8 cellular contexts compared by ENCODE assay signal in the genomic region with DNA sequence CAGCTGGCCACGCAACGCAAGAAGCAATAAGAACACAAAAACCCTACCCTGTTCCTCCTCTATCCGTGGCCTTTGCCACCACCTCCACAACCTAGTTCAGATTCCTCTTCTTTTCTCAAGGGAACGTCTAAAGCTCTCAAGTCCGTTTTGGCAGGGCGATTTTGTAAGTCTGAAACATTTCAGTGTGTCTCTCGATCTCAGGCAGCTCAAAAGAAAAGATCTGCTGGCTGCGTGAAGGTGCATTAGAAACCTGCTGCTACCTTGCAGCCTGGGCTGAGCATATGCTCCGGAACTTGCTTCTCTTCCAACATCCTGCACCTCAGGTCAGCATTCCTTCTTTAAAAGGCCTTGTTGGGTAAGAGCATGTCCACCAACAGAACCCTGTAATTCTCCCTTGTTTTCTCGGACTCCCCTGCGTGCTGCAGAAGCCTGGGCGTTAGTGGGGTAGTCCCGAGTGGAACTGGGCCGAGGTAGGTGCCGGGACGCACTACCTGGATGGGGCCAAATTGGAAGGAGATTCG. TPM values are rescaled to one million over a fixed set of nuclear protein-coding genes. Genes with fewer than 3 reads are reported as not detected.
DNase-seq lines count a peak whose midpoint lies in the region; ATAC-seq and TF ChIP-seq lines count a peak whose summit lies in the region.

No MANE protein-coding gene starts in this region.

- peaks cover 4% of the 10 kb centered on the region; the same call in 1 of the 2 replicates for H3K9me3 ChIP-seq in SJSA1 (replicated peaks)

- TF ChIP-seq CTCF in fibroblast of the aortic adventitia (IDR thresholded peaks at IDR 0.05; ENCODE audit: insufficient read depth, low read length) = no peak

- peak overlapping the region; percentile 52 for H3K9ac ChIP-seq in rectal smooth muscle tissue (ENCODE audit: low read length)

- H3K36me3 ChIP-seq in SJSA1 (peaks cover 6% of the 10 kb centered on the region), rectal smooth muscle tissue (ENCODE audit: control insufficient read depth, insufficient read depth, low read length) (no peaks in the 10 kb centered on the region)

- DNase-seq in NCI-H82 (lab: John Stamatoyannopoulos, UW) = peak; percentile 5
- no peak for DNase-seq in NCI-H82 treated with DMSO at 0.1 percent for 48 hours (lab: John Stamatoyannopoulos, UW; ENCODE audit: unreplicated experiment)
- no peak for DNase-seq in SJSA1 (ENCODE audit: low read depth in 1 of 2, low spot score in 2 of 2)
- DNase-seq in fibroblast of the aortic adventitia (ENCODE audit: low read depth) = no peak
- no peak for DNase-seq in RKO (ENCODE audit: low spot score)

- H3K4me1 ChIP-seq in SJSA1 (replicated peaks) = peaks cover 28% of the 10 kb centered on the region
- H3K4me1 ChIP-seq in rectal smooth muscle tissue (ENCODE audit: control insufficient read depth, insufficient read depth, low read length) = peaks cover 12% of the 10 kb centered on the region

- no peak overlapping the region for H3K27ac ChIP-seq in SJSA1
- H3K27ac ChIP-seq in rectal smooth muscle tissue (ENCODE audit: low read depth, low read length) = peak overlapping the region; percentile 86

- H3K4me3 ChIP-seq in SJSA1 (peak overlapping the region; percentile 99), fibroblast of the aortic adventitia (ENCODE audit: low read depth, low read length) (peak overlapping the region; percentile 81), rectal smooth muscle tissue (ENCODE audit: low read length) (peak overlapping the region; percentile 93)

- no peaks in the 10 kb centered on the region for H3K27me3 ChIP-seq in SJSA1 (replicated peaks)
- no peaks in the 10 kb centered on the region for H3K27me3 ChIP-seq in rectal smooth muscle tissue (ENCODE audit: control insufficient read depth, insufficient read depth, low read length)

- ATAC-seq in GM21381 (IDR thresholded peaks at IDR 0.05; ENCODE audit: unreplicated experiment) (no peak), GM21528 (IDR thresholded peaks at IDR 0.05; ENCODE audit: low FRiP score, unreplicated experiment) (no peak)

RNA-seq across cellular contexts. Expression of a gene that starts 1.5 kb away (rescaled TPM):
- 16.5 and 21.3 TPM in 2 replicates for total RNA-seq in SJSA1 (2014; rRNA removed; shearing (Covaris generic))
- total RNA-seq in fibroblast of the aortic adventitia (ENCODE audit: low replicate concordance) = 16.3 and 25.1 TPM in 2 replicates

RNA-seq across cellular contexts. Expression of a gene that starts 35.4 kb away (rescaled TPM):
- 116 and 130 TPM in 2 replicates for total RNA-seq in SJSA1 (2014; rRNA removed; shearing (Covaris generic))
- 33.2 and 75.3 TPM in 2 replicates for total RNA-seq in fibroblast of the aortic adventitia (ENCODE audit: low replicate concordance)
